In genomic region chr9:128912270-128912853, GRCh38 we compare ENCODE assay signal across 9 cellular contexts. TPM values are rescaled to one million over a fixed set of nuclear protein-coding genes. Genes with fewer than 3 reads are reported as not detected.
A peak's percentile ranks its signal among the peaks of the same experiment; 100 is the strongest.
DNase-seq lines count a peak whose midpoint lies in the region; ATAC-seq and TF ChIP-seq lines count a peak whose summit lies in the region.
"Had no signal": no experiment of that assay in that cellular context is flagged by ENCODE, and none has a peak within 500 bp of the region (broad histone marks: within the 10 kb centered on the region; RNA-seq: fewer than 3 reads in every experiment).

No MANE protein-coding gene starts in this region.

- peak; percentile 88 for DNase-seq in HCEC 1CT
- DNase-seq in glutamatergic neuron = no peak
- no peak for DNase-seq in effector CD4-positive, alpha-beta T cell
- DNase-seq in NCI-H2081 (lab: John Stamatoyannopoulos, UW) = no peak
- no peak for DNase-seq in COLO829 (ENCODE audit: low spot score)

- no peaks in the 10 kb centered on the region for H3K27me3 Mint-ChIP-seq in activated T-helper 17 cell treated with anti-CD3 and anti-CD28 coated beads, Interleukin-2, amount 50 U/mL, for 72 hours
- peaks cover 9% of the 10 kb centered on the region for H3K27me3 Mint-ChIP-seq in glutamatergic neuron (ENCODE audit: unreplicated experiment)

- no peak for TF ChIP-seq CTCF in glutamatergic neuron (IDR thresholded peaks at IDR 0.05; ENCODE audit: partially characterized antibody, unreplicated experiment)

- H3K4me3 Mint-ChIP-seq in activated T-helper 17 cell treated with anti-CD3 and anti-CD28 coated beads, Interleukin-2, amount 50 U/mL, for 72 hours = peak overlapping the region; percentile 58
- no peak overlapping the region for H3K4me3 Mint-ChIP-seq in glutamatergic neuron (ENCODE audit: unreplicated experiment)
- H3K4me3 Mint-ChIP-seq: neural crest cell had no signal

- peaks cover 18% of the 10 kb centered on the region for H3K4me1 Mint-ChIP-seq in activated T-helper 17 cell treated with anti-CD3 and anti-CD28 coated beads, Interleukin-2, amount 50 U/mL, for 72 hours
- peaks cover 8% of the 10 kb centered on the region for H3K4me1 Mint-ChIP-seq in glutamatergic neuron (ENCODE audit: low read depth, unreplicated experiment)

- H3K36me3 Mint-ChIP-seq in activated T-helper 17 cell treated with anti-CD3 and anti-CD28 coated beads, Interleukin-2, amount 50 U/mL, for 72 hours (ENCODE audit: low read depth) = peaks cover 72% of the 10 kb centered on the region
- H3K36me3 Mint-ChIP-seq in glutamatergic neuron (ENCODE audit: unreplicated experiment) = peaks cover 6% of the 10 kb centered on the region

- peak; percentile 86 for ATAC-seq in activated T-helper 17 cell treated with anti-CD3 and anti-CD28 coated beads, Interleukin-2, amount 50 U/mL, for 72 hours (replicated peaks)
- no peak for ATAC-seq in HG03196 (IDR thresholded peaks at IDR 0.05; ENCODE audit: unreplicated experiment)

- H3K4me3 ChIP-seq in skin epidermis = no peak overlapping the region

- H3K27ac ChIP-seq in skin epidermis = peak overlapping the region in 20 of 21 experiments; percentile 45 to 88 (median 76)

- H3K9me3 Mint-ChIP-seq in activated T-helper 17 cell treated with anti-CD3 and anti-CD28 coated beads, Interleukin-2, amount 50 U/mL, for 72 hours = no peaks in the 10 kb centered on the region
- H3K9me3 Mint-ChIP-seq in glutamatergic neuron (ENCODE audit: unreplicated experiment) = peaks cover 7% of the 10 kb centered on the region
- H3K9me3 Mint-ChIP-seq: neural crest cell had no signal

- peak overlapping the region; percentile 91 for H3K27ac Mint-ChIP-seq in activated T-helper 17 cell treated with anti-CD3 and anti-CD28 coated beads, Interleukin-2, amount 50 U/mL, for 72 hours
- peak overlapping the region; percentile 11 for H3K27ac Mint-ChIP-seq in glutamatergic neuron (ENCODE audit: unreplicated experiment)

RNA-seq across cellular contexts. Expression of gene PHYHD1, which starts 8.4 kb away (rescaled TPM):
- under 1 TPM in 1 of 2 donors, not detected in 1; 0.77 TPM for total RNA-seq in activated T-helper 17 cell treated with anti-CD3 and anti-CD28 coated beads, Interleukin-2, amount 50 U/mL, for 72 hours
- total RNA-seq in glutamatergic neuron (ENCODE audit: unreplicated experiment) = 4.4 TPM

RNA-seq across cellular contexts. Expression of gene LRRC8A, which starts 30.4 kb away (rescaled TPM):
- total RNA-seq in activated T-helper 17 cell treated with anti-CD3 and anti-CD28 coated beads, Interleukin-2, amount 50 U/mL, for 72 hours = 10 to 100 TPM; 19.3 to 24.5 TPM
- total RNA-seq in glutamatergic neuron (ENCODE audit: unreplicated experiment) = 93.0 TPM

RNA-seq across cellular contexts. Expression of gene KYAT1, which starts 30.6 kb away (rescaled TPM):
- 10 to 100 TPM; 20.1 to 29.6 TPM for total RNA-seq in activated T-helper 17 cell treated with anti-CD3 and anti-CD28 coated beads, Interleukin-2, amount 50 U/mL, for 72 hours
- 19.5 TPM for total RNA-seq in glutamatergic neuron (ENCODE audit: unreplicated experiment)

RNA-seq across cellular contexts. Expression of gene DOLK, which starts 35.0 kb away (rescaled TPM):
- total RNA-seq in activated T-helper 17 cell treated with anti-CD3 and anti-CD28 coated beads, Interleukin-2, amount 50 U/mL, for 72 hours = 1 to 10 TPM; 5.3 to 8.5 TPM
- total RNA-seq in glutamatergic neuron (ENCODE audit: unreplicated experiment) = 16.6 TPM

RNA-seq across cellular contexts. Expression of gene NUP188, which starts 35.1 kb away (rescaled TPM):
- total RNA-seq in activated T-helper 17 cell treated with anti-CD3 and anti-CD28 coated beads, Interleukin-2, amount 50 U/mL, for 72 hours = 100 to 1,000 TPM; 110 to 115 TPM
- 63.6 TPM for total RNA-seq in glutamatergic neuron (ENCODE audit: unreplicated experiment)
